Comparison of ENCODE assay signal across 13 cellular contexts in the genomic region with DNA sequence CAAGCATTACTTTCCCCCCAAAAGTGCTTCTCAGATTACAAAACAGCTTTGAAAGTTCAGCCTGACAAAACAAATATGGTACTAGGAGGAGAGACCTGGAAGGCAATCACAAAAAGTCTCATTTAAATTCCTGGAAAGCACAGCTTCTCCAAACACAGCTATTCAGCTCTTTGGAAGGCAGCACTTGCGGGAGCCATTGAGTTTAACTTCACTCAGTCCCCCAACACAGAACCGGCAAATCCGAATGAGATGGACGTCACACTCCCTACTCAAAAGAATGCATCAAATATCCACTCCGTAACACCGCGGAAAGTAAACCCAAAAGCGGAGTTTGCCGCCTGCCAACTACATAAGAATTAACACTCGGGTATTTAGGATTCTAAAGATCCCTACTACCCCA. TPM values are rescaled to one million over a fixed set of nuclear protein-coding genes. Genes with fewer than 3 reads are reported as not detected.
DNase-seq lines count a peak whose midpoint lies in the region; ATAC-seq, FAIRE-seq and TF ChIP-seq lines count a peak whose summit lies in the region.
"Had no signal": no experiment of that assay in that cellular context is flagged by ENCODE, and none has a peak within 500 bp of the region (broad histone marks: within the 10 kb centered on the region; RNA-seq: fewer than 3 reads in every experiment).

No MANE protein-coding gene starts in this region.

- intact Hi-C loops in OCI-LY7 (cut with micrococcal nuclease; ENCODE audit: unreplicated experiment), result no loop called here

- no TSS peak for BruUV-seq in OCI-LY7 (replicated peaks; lab: Mats Ljungman, UMichigan)

- H3K9ac ChIP-seq in astrocyte (ENCODE audit: low read length) (peak overlapping the region; percentile 87), iPS-15b (ENCODE audit: low read depth, low read length) (no peak overlapping the region)

- peak overlapping the region; percentile 97 for H3K4me3 Mint-ChIP-seq in astrocyte (ENCODE audit: unreplicated experiment)
- no peak overlapping the region for H3K4me3 Mint-ChIP-seq in effector memory CD8-positive, alpha-beta T cell

- H3K4me2 ChIP-seq in astrocyte (ENCODE audit: low read length), result peak overlapping the region; percentile 95
- H3K4me2 ChIP-seq in OCI-LY7 (ENCODE audit: low read length), result no peak overlapping the region
- H3K4me2 ChIP-seq: PC-9 had no signal

- TF ChIP-seq CTCF in astrocyte (IDR thresholded peaks at IDR 0.05; ENCODE audit: insufficient read depth, low read depth, low read length) (no peak), retinal pigment epithelial cell (conservative IDR thresholded peaks at IDR 0.05; ENCODE audit: low read depth, low read length) (no peak), OCI-LY7 (conservative IDR thresholded peaks at IDR 0.05; ENCODE audit: low read length) (no peak)

- H3K9me3 ChIP-seq in astrocyte (ENCODE audit: insufficient read depth, low read depth, low read length), result no peaks in the 10 kb centered on the region
- no peaks in the 10 kb centered on the region for H3K9me3 ChIP-seq in iPS-15b (ENCODE audit: control insufficient read depth, insufficient read depth, low read length)
- no peaks in the 10 kb centered on the region for H3K9me3 ChIP-seq in OCI-LY7 (ENCODE audit: low read length)

- H3K9me3 Mint-ChIP-seq in astrocyte (ENCODE audit: unreplicated experiment), result no peaks in the 10 kb centered on the region
- no peaks in the 10 kb centered on the region for H3K9me3 Mint-ChIP-seq in effector memory CD8-positive, alpha-beta T cell

- peaks cover 14% of the 10 kb centered on the region for H3K4me1 Mint-ChIP-seq in astrocyte (ENCODE audit: low read depth, unreplicated experiment)
- H3K4me1 Mint-ChIP-seq in effector memory CD8-positive, alpha-beta T cell (ENCODE audit: low read depth in 2 of 2), result no peaks in the 10 kb centered on the region

- H3K27ac ChIP-seq in astrocyte (ENCODE audit: low read depth, low read length) (peak overlapping the region; percentile 53), OCI-LY7 (ENCODE audit: low read depth, low read length, poor library complexity, severe bottlenecking) (no peak overlapping the region)
- H3K27ac ChIP-seq: 22Rv1, PC-9 had no signal

- H3K27me3 Mint-ChIP-seq in astrocyte (ENCODE audit: low read depth, unreplicated experiment), result peaks cover 6% of the 10 kb centered on the region
- peaks cover 12 to 32% of the 10 kb centered on the region in 2 donors for H3K27me3 Mint-ChIP-seq in effector memory CD8-positive, alpha-beta T cell

- POLR2A ChIA-PET in OCI-LY7 (lab: Charles Lee), result no interaction called here

- H4K20me1 ChIP-seq in astrocyte (ENCODE audit: insufficient read depth, low read length), result peaks cover 24% of the 10 kb centered on the region
- H4K20me1 ChIP-seq in OCI-LY7 (ENCODE audit: insufficient read depth, low read length), result no peaks in the 10 kb centered on the region

- H3K27ac Mint-ChIP-seq in astrocyte (ENCODE audit: unreplicated experiment), result peak overlapping the region; percentile 92
- H3K27ac Mint-ChIP-seq in effector memory CD8-positive, alpha-beta T cell, result no peak overlapping the region

- H3K9me2 ChIP-seq in OCI-LY7 (ENCODE audit: insufficient read depth, low read length), result no peaks in the 10 kb centered on the region

- CTCF ChIA-PET in OCI-LY7 (lab: Charles Lee; ENCODE audit: unreplicated experiment), result no interaction called here

- FAIRE-seq in astrocyte (lab: Jason Lieb, UNC), result no peak

- ATAC-seq in effector memory CD8-positive, alpha-beta T cell (replicated peaks), result no peak

- H3K79me2 ChIP-seq in astrocyte (ENCODE audit: insufficient read depth, low read length), result peaks cover 52% of the 10 kb centered on the region
- H3K79me2 ChIP-seq in OCI-LY7 (ENCODE audit: insufficient read depth, low read depth, low read length), result no peaks in the 10 kb centered on the region

- H3K4me3 ChIP-seq in astrocyte (ENCODE audit: insufficient read depth, low read depth, low read length) (peak overlapping the region; percentile 76), iPS-15b (ENCODE audit: low read depth, low read length) (peak overlapping the region; percentile 82), retinal pigment epithelial cell (ENCODE audit: low read length) (peak overlapping the region; percentile 58), OCI-LY7 (ENCODE audit: low read depth, low read length, poor library complexity, severe bottlenecking) (no peak overlapping the region)
- H3K4me3 ChIP-seq: PC-9 had no signal

- H3K36me3 Mint-ChIP-seq in astrocyte (ENCODE audit: low read depth, unreplicated experiment), result no peaks in the 10 kb centered on the region
- no peaks in the 10 kb centered on the region for H3K36me3 Mint-ChIP-seq in effector memory CD8-positive, alpha-beta T cell (ENCODE audit: insufficient read depth)

- H3K36me3 ChIP-seq in astrocyte (ENCODE audit: insufficient read depth, low read length), result no peaks in the 10 kb centered on the region
- no peaks in the 10 kb centered on the region for H3K36me3 ChIP-seq in iPS-15b (ENCODE audit: control insufficient read depth, insufficient read depth, low read length)
- no peaks in the 10 kb centered on the region for H3K36me3 ChIP-seq in OCI-LY7 (ENCODE audit: insufficient read depth, low read length)

- H2AFZ ChIP-seq in astrocyte (ENCODE audit: low read depth, low read length), result peak overlapping the region; percentile 81
- no peak overlapping the region for H2AFZ ChIP-seq in OCI-LY7 (ENCODE audit: low read length)
- H2AFZ ChIP-seq: PC-9 had no signal

- H3K27me3 ChIP-seq in astrocyte (ENCODE audit: insufficient read depth, low read length), result peaks cover 8% of the 10 kb centered on the region
- peaks cover 53% of the 10 kb centered on the region for H3K27me3 ChIP-seq in iPS-15b (ENCODE audit: control insufficient read depth, insufficient read depth, low read length)

- peak; percentile 57 for DNase-seq in DMS 273 (lab: John Stamatoyannopoulos, UW; ENCODE audit: unreplicated experiment)
- DNase-seq in DMS 273 treated with DMSO at 0.1 percent for 48 hours (lab: John Stamatoyannopoulos, UW), result no peak
- peak; percentile 26 for DNase-seq in astrocyte (ENCODE audit: low read depth)
- no peak for DNase-seq in retinal pigment epithelial cell (ENCODE audit: low read depth)
- no peak for DNase-seq in NK-92 treated with Interleukin-12 subunit alpha and Interleukin-12 subunit beta, amount 100 ng/mL, for 24 hours (lab: John Stamatoyannopoulos, UW)
- no peak for DNase-seq in OCI-LY7 (ENCODE audit: low spot score)
- DNase-seq in effector memory CD8-positive, alpha-beta T cell, result no peak
- DNase-seq: activated naive CD4-positive, alpha-beta T cell treated with Interleukin-2 at 50 U/mL for 16 hours; MM.1S; PC-9; stimulated activated CD4-positive, alpha-beta T cell treated with anti-CD3 and anti-CD28 coated beads, Interleukin-1b, Interleukin-23, amount 100 ng/mL, for 48 hours had no signal

- H3K4me1 ChIP-seq in astrocyte (ENCODE audit: insufficient read depth, low read length) (no peaks in the 10 kb centered on the region), iPS-15b (ENCODE audit: control insufficient read depth, insufficient read depth, low read length) (peaks cover 10% of the 10 kb centered on the region), OCI-LY7 (ENCODE audit: insufficient read depth, low read length, poor library complexity, severe bottlenecking) (no peaks in the 10 kb centered on the region)

RNA-seq across cellular contexts. Expression of gene ST6GAL2, which starts 0.6 kb away (rescaled TPM):
- total RNA-seq in astrocyte, result 59.8 and 120 TPM in 2 replicates
- total RNA-seq in OCI-LY7 (2014; rRNA removed; shearing (Covaris generic)), result not detected in 2 replicates
- not detected in 2 replicates for total RNA-seq in OCI-LY7 (2022)
- total RNA-seq: PC-9 had no signal

Comparison
In these comparisons a context has a peak if more than half of its experiments do, and no peak if none do; other contexts are left out.
1. DNase-seq: peak in DMS 273 (single experiment) and astrocyte (single experiment); none in DMS 273 treated with DMSO at 0.1 percent for 48 hours (single experiment), retinal pigment epithelial cell (single experiment), NK-92 treated with Interleukin-12 subunit alpha and Interleukin-12 subunit beta, amount 100 ng/mL, for 24 hours (single experiment), OCI-LY7 (single experiment) and effector memory CD8-positive, alpha-beta T cell (0 of 3).
2. RNA of gene ST6GAL2, which starts 0.6 kb away (total RNA-seq): 59.8 to 120 TPM in astrocyte; not detected in OCI-LY7; every median in the first group is over 10 times any median in the second.